Comparison of ENCODE assay signal across 1 cellular context in genomic region chr19:44925114-44925891, GRCh38.
A peak's percentile ranks its signal among the peaks of the same experiment; 100 is the strongest.
TF ChIP-seq lines count a peak whose summit lies in the region.

No MANE protein-coding gene starts in this region.

TF ChIP-seq in HepG2, 621 proteins besides CTCF, POLR2A, EP300 and RAD21 (continued from another document and continues in another):
- TF ChIP-seq ZHX1 (CRISPR knock-in tag; IDR thresholded peaks at IDR 0.05; ENCODE audit: low read depth) (0 out of 2 replicates have a peak, but pooled peaks have one; percentile 65), ZNF75D (CRISPR knock-in tag; IDR thresholded peaks at IDR 0.05; ENCODE audit: borderline replicate concordance) (no peak), ZNF883 (CRISPR knock-in tag; IDR thresholded peaks at IDR 0.05; ENCODE audit: not compliant biosample characterization) (peak; percentile 87), CEBPB (IDR thresholded peaks at IDR 0.05; ENCODE audit: borderline replicate concordance, low read depth, low read length) (peak; percentile 99), FOXO1 (CRISPR knock-in tag; IDR thresholded peaks at IDR 0.05) (peak; percentile 96), HNRNPH1 (optimal IDR thresholded peaks at IDR 0.05; ENCODE audit: low read depth, low read length) (no peak), FLYWCH1 (CRISPR knock-in tag; IDR thresholded peaks at IDR 0.05) (no peak), ZNF337 (CRISPR knock-in tag; IDR thresholded peaks at IDR 0.05; ENCODE audit: borderline replicate concordance, low read depth) (no peak; the same call in 1 of the 2 replicates), TEF (CRISPR knock-in tag; IDR thresholded peaks at IDR 0.05) (no peak), KMT2B (CRISPR knock-in tag; IDR thresholded peaks at IDR 0.05) (peak; percentile 59; the same call in 1 of the 2 replicates), ZSCAN5A (CRISPR knock-in tag; IDR thresholded peaks at IDR 0.05; ENCODE audit: borderline replicate concordance) (peak; percentile 42; the same call in 1 of the 2 replicates), GPN1 (CRISPR knock-in tag; IDR thresholded peaks at IDR 0.05; ENCODE audit: borderline replicate concordance) (no peak), SP2 (CRISPR knock-in tag; IDR thresholded peaks at IDR 0.05) (no peak), KLF15 (CRISPR knock-in tag; IDR thresholded peaks at IDR 0.05; ENCODE audit: borderline replicate concordance) (no peak), EEA1 (CRISPR knock-in tag; IDR thresholded peaks at IDR 0.05; ENCODE audit: borderline replicate concordance) (no peak), ZNF24 (IDR thresholded peaks at IDR 0.05) (no peak), ZNF609 (CRISPR knock-in tag; IDR thresholded peaks at IDR 0.05; ENCODE audit: borderline replicate concordance) (peak; percentile 98), REL (CRISPR knock-in tag; conservative IDR thresholded peaks at IDR 0.05) (no peak), ZBTB46 (CRISPR knock-in tag; IDR thresholded peaks at IDR 0.05; ENCODE audit: borderline replicate concordance) (peak; percentile 98), ZNF850 (CRISPR knock-in tag; conservative IDR thresholded peaks at IDR 0.05) (no peak), ZNF317 (CRISPR knock-in tag; IDR thresholded peaks at IDR 0.05) (peak; percentile 90), TBL1XR1 (IDR thresholded peaks at IDR 0.05; ENCODE audit: borderline replicate concordance, low read length, partially characterized antibody) (peak; percentile 91), ZFP91 (CRISPR knock-in tag; IDR thresholded peaks at IDR 0.05; ENCODE audit: borderline replicate concordance) (peak; percentile 94), E2F2 (CRISPR knock-in tag; IDR thresholded peaks at IDR 0.05; ENCODE audit: borderline replicate concordance) (no peak), SRF (IDR thresholded peaks at IDR 0.05; ENCODE audit: low read depth, low read length) (no peak), MAFK (conservative IDR thresholded peaks at IDR 0.05 in 1 of 2, IDR thresholded peaks at IDR 0.05 in 1 of 2; ENCODE audit: low read length in 2 of 2) (no peak), ARID4A (CRISPR knock-in tag; IDR thresholded peaks at IDR 0.05; ENCODE audit: borderline replicate concordance) (peak; percentile 86; the same call in 1 of the 2 replicates), ZNF670 (CRISPR knock-in tag; IDR thresholded peaks at IDR 0.05; ENCODE audit: borderline replicate concordance) (no peak)
